In the genomic region with DNA sequence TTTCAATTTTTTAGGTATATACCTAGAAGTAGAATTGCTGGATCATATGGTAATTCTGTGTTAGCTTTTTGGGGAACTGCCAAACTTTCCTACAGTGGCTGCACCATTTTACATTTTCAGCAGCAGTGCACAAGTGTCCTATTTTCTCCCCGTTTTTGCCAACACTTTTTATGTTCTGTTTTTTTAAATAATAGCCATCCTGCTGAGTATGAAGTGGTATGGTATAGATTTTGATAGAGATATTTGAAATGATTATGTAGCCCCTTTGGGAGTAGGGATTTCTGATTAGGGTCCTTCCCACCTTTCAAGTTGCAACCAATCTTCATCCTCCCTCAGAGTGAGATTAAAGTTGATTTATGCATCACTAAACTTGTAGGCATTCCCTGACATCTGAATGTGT, we compare ENCODE assay signal across 26 cellular contexts.
DNase-seq lines count a peak whose midpoint lies in the region; FAIRE-seq and TF ChIP-seq lines count a peak whose summit lies in the region.
"Had no signal": no experiment of that assay in that cellular context is flagged by ENCODE, and none has a peak within 500 bp of the region (broad histone marks: within the 10 kb centered on the region; RNA-seq: fewer than 3 reads in every experiment).

No MANE protein-coding gene starts in this region.

- no peak overlapping the region for H3K9ac ChIP-seq in astrocyte (ENCODE audit: low read length)
- H3K9ac ChIP-seq in keratinocyte (ENCODE audit: control insufficient read depth, extremely low read depth, insufficient read depth, low read length), result no peak overlapping the region
- H3K9ac ChIP-seq: BLaER1 treated with 17β-estradiol and CSF1 and Interleukin-3, amounts not matched to agents 10 nM and 100 nM had no signal

- H3K9me3 Mint-ChIP-seq in astrocyte (ENCODE audit: unreplicated experiment), result no peaks in the 10 kb centered on the region
- H3K9me3 Mint-ChIP-seq: CD4-positive, alpha-beta T cell; CD8-positive, alpha-beta T cell had no signal

- H3K36me3 Mint-ChIP-seq in astrocyte (ENCODE audit: low read depth, unreplicated experiment), result no peaks in the 10 kb centered on the region
- H3K36me3 Mint-ChIP-seq: CD8-positive, alpha-beta T cell had no signal

- no peak overlapping the region for H3K4me3 Mint-ChIP-seq in astrocyte (ENCODE audit: unreplicated experiment)
- H3K4me3 Mint-ChIP-seq: B cell; CD4-positive, alpha-beta T cell; CD8-positive, alpha-beta T cell had no signal

- BruUV-seq in PC-9 (replicated peaks; lab: Mats Ljungman, UMichigan), result no TSS peak

- peaks cover 63% of the 10 kb centered on the region for H3K79me2 ChIP-seq in PC-9 (ENCODE audit: low read depth)
- H3K79me2 ChIP-seq in astrocyte (ENCODE audit: insufficient read depth, low read length), result no peaks in the 10 kb centered on the region
- H3K79me2 ChIP-seq in keratinocyte (ENCODE audit: control insufficient read depth, insufficient read depth, low read length), result peaks cover 93% of the 10 kb centered on the region

- no peak for DNase-seq in PC-9
- no peak for DNase-seq in astrocyte (ENCODE audit: low read depth)
- no peak for DNase-seq in keratinocyte (ENCODE audit: low read depth, low spot score)
- no peak for DNase-seq in NCI-H1436 (lab: John Stamatoyannopoulos, UW)
- DNase-seq in COLO668 (lab: John Stamatoyannopoulos, UW; ENCODE audit: unreplicated experiment), result no peak
- no peak for DNase-seq in H54 (ENCODE audit: insufficient read length, low spot score)
- DNase-seq: AML-193; CD4-positive, alpha-beta T cell; CD8-positive, alpha-beta T cell; COR-L47; DMS 273 treated with DMSO at 0.1 percent for 48 hours; DMS153; DMS53; DMS79; DND-41; EL; GDM1 had no signal

- no peaks in the 10 kb centered on the region for H3K4me1 Mint-ChIP-seq in astrocyte (ENCODE audit: low read depth, unreplicated experiment)
- H3K4me1 Mint-ChIP-seq: B cell had no signal

- H4K20me1 ChIP-seq in PC-9 (ENCODE audit: insufficient read depth), result no peaks in the 10 kb centered on the region
- no peaks in the 10 kb centered on the region for H4K20me1 ChIP-seq in astrocyte (ENCODE audit: insufficient read depth, low read length)
- peaks cover 11% of the 10 kb centered on the region for H4K20me1 ChIP-seq in keratinocyte (ENCODE audit: control insufficient read depth, extremely low read depth, insufficient read depth, low read length)
- H4K20me1 ChIP-seq: BLaER1 treated with 17β-estradiol and CSF1 and Interleukin-3, amounts not matched to agents 10 nM and 100 nM had no signal

- H3K4me1 ChIP-seq in HEK293 (ENCODE audit: control insufficient read depth, insufficient read depth, low read length) (peaks cover 8% of the 10 kb centered on the region), PC-9 (replicated peaks; ENCODE audit: insufficient read depth) (peaks cover 37% of the 10 kb centered on the region), astrocyte (ENCODE audit: insufficient read depth, low read length) (no peaks in the 10 kb centered on the region), keratinocyte (ENCODE audit: control insufficient read depth, extremely low read depth, insufficient read depth, low read length) (peaks cover 27% of the 10 kb centered on the region)
- H3K4me1 ChIP-seq: BLaER1 treated with 17β-estradiol and CSF1 and Interleukin-3, amounts not matched to agents 10 nM and 100 nM had no signal

- no peaks in the 10 kb centered on the region for H3K9me2 ChIP-seq in PC-9 (ENCODE audit: insufficient read depth)

- H3K36me3 ChIP-seq in HEK293 (ENCODE audit: control insufficient read depth in 2 of 2, insufficient read depth in 1 of 2, low read length in 2 of 2) (no peaks in the 10 kb centered on the region), PC-9 (ENCODE audit: low read depth) (peaks cover 29% of the 10 kb centered on the region), astrocyte (ENCODE audit: insufficient read depth, low read length) (no peaks in the 10 kb centered on the region), keratinocyte (ENCODE audit: control insufficient read depth in 2 of 2, extremely low read depth in 1 of 2, insufficient read depth in 2 of 2, low read length in 2 of 2) (peaks cover 19 to 22% of the 10 kb centered on the region in 2 experiments)
- H3K36me3 ChIP-seq: BLaER1 treated with 17β-estradiol and CSF1 and Interleukin-3, amounts not matched to agents 10 nM and 100 nM had no signal

- H3K4me3 ChIP-seq in HEK293 (ENCODE audit: low read depth, low read length) (no peak overlapping the region), PC-9 (no peak overlapping the region), astrocyte (ENCODE audit: insufficient read depth, low read depth, low read length) (no peak overlapping the region), keratinocyte (ENCODE audit: control insufficient read depth in 2 of 3, extremely low read depth in 1 of 3, insufficient read depth in 2 of 3, low read depth in 1 of 3, low read length in 3 of 3) (no peak overlapping the region)
- H3K4me3 ChIP-seq: A549; BLaER1 treated with 17β-estradiol and CSF1 and Interleukin-3, amounts not matched to agents 10 nM and 100 nM; GM12878 had no signal

- FAIRE-seq in astrocyte (lab: Jason Lieb, UNC) (peak; percentile 41), keratinocyte (lab: Jason Lieb, UNC) (peak; percentile 13), H54 (lab: Jason Lieb, UNC) (no peak)
- FAIRE-seq: A549, GM12878, GM12892, GM18507 had no signal

- POLR2A ChIA-PET in HEK293 (lab: Yijun Ruan, JAX) (no interaction called here), PC-9 (lab: Charles Lee; ENCODE audit: unreplicated experiment) (no interaction called here)

- TF ChIP-seq CTCF in HEK293 (tag by site-specific recombination; IDR thresholded peaks at IDR 0.05) (no peak), PC-9 (conservative IDR thresholded peaks at IDR 0.05) (no peak), astrocyte (IDR thresholded peaks at IDR 0.05; ENCODE audit: insufficient read depth, low read depth, low read length) (no peak), keratinocyte (optimal IDR thresholded peaks at IDR 0.05 in 1 of 3, IDR thresholded peaks at IDR 0.05 in 1 of 3, conservative IDR thresholded peaks at IDR 0.05 in 1 of 3; ENCODE audit: extremely low read depth in 1 of 3, insufficient read depth in 2 of 3, low read length in 3 of 3) (no peak)

- no peaks in the 10 kb centered on the region for H3K9me1 ChIP-seq in keratinocyte (ENCODE audit: control insufficient read depth, extremely low read depth, insufficient read depth, low read length)

- intact Hi-C loops in PC-9 (cut with micrococcal nuclease; ENCODE audit: unreplicated experiment), result loop anchor here (5.0 kb wide), 2 partner anchors 60 to 65 kb away; no protein-coding TSS in a partner anchor

- H2AFZ ChIP-seq in PC-9, result no peak overlapping the region
- H2AFZ ChIP-seq in astrocyte (ENCODE audit: low read depth, low read length), result no peak overlapping the region
- no peak overlapping the region for H2AFZ ChIP-seq in keratinocyte (ENCODE audit: control insufficient read depth, low read length)

- H3K9me3 ChIP-seq in HEK293 (ENCODE audit: control insufficient read depth, insufficient read depth, low read depth, low read length), result no peaks in the 10 kb centered on the region
- no peaks in the 10 kb centered on the region for H3K9me3 ChIP-seq in PC-9 (ENCODE audit: insufficient read depth, low read depth)
- H3K9me3 ChIP-seq in astrocyte (ENCODE audit: insufficient read depth, low read depth, low read length), result no peaks in the 10 kb centered on the region
- H3K9me3 ChIP-seq in keratinocyte (ENCODE audit: control insufficient read depth, low read depth, low read length), result no peaks in the 10 kb centered on the region
- H3K9me3 ChIP-seq: A549; BLaER1 treated with 17β-estradiol and CSF1 and Interleukin-3, amounts not matched to agents 10 nM and 100 nM had no signal

- no peak overlapping the region for H3K27ac ChIP-seq in HEK293 (ENCODE audit: extremely low read depth, low read depth, low read length)
- peak overlapping the region; percentile 70; the same call in 1 of the 2 replicates for H3K27ac ChIP-seq in PC-9
- no peak overlapping the region for H3K27ac ChIP-seq in astrocyte (ENCODE audit: low read depth, low read length)
- no peak overlapping the region for H3K27ac ChIP-seq in keratinocyte (ENCODE audit: control insufficient read depth, insufficient read depth, low read length)
- H3K27ac ChIP-seq: 22Rv1; A549; BLaER1 treated with 17β-estradiol and CSF1 and Interleukin-3, amounts not matched to agents 10 nM and 100 nM; C4-2B had no signal

- dilution Hi-C loops in keratinocyte (cut with MboI; ENCODE audit: extremely low pct_ligation_motif_present, low sequenced_read_pairs), result no loop called here

- no peak overlapping the region for H3K27ac Mint-ChIP-seq in astrocyte (ENCODE audit: unreplicated experiment)
- H3K27ac Mint-ChIP-seq: B cell; CD4-positive, alpha-beta T cell; CD8-positive, alpha-beta T cell had no signal

- CTCF ChIA-PET in HEK293 (lab: Yijun Ruan, JAX) (no interaction called here), PC-9 (lab: Charles Lee) (no interaction called here)

- TF ChIP-seq POLR2A in H54 (IDR thresholded peaks at IDR 0.05; ENCODE audit: low read depth, low read length), result no peak

- H3F3A ChIP-seq in PC-9 (ENCODE audit: insufficient read depth, low read depth), result peaks cover 19% of the 10 kb centered on the region

- H3K27me3 ChIP-seq in PC-9 (ENCODE audit: insufficient read depth, low read depth) (no peaks in the 10 kb centered on the region), astrocyte (ENCODE audit: insufficient read depth, low read length) (no peaks in the 10 kb centered on the region), keratinocyte (ENCODE audit: control insufficient read depth, extremely low read depth, insufficient read depth, low read length) (no peaks in the 10 kb centered on the region)
- H3K27me3 ChIP-seq: BLaER1 treated with 17β-estradiol and CSF1 and Interleukin-3, amounts not matched to agents 10 nM and 100 nM had no signal

- H3K4me2 ChIP-seq in PC-9, result peak overlapping the region; percentile 74; the same call in 1 of the 2 replicates
- no peak overlapping the region for H3K4me2 ChIP-seq in astrocyte (ENCODE audit: low read length)
- H3K4me2 ChIP-seq in keratinocyte (ENCODE audit: control insufficient read depth, extremely low read depth, insufficient read depth, low read depth, low read length), result no peak overlapping the region
- H3K4me2 ChIP-seq: A549; BLaER1 treated with 17β-estradiol and CSF1 and Interleukin-3, amounts not matched to agents 10 nM and 100 nM had no signal

- no peaks in the 10 kb centered on the region for H3K27me3 Mint-ChIP-seq in astrocyte (ENCODE audit: low read depth, unreplicated experiment)

TF ChIP-seq in HEK293, 187 proteins besides CTCF, POLR2A, EP300 and RAD21 (continues in another document):
- TF ChIP-seq ZFP37 (tag by site-specific recombination; IDR thresholded peaks at IDR 0.05), result no peak
